Comparison of ENCODE assay signal across 9 cellular contexts in the genomic region with DNA sequence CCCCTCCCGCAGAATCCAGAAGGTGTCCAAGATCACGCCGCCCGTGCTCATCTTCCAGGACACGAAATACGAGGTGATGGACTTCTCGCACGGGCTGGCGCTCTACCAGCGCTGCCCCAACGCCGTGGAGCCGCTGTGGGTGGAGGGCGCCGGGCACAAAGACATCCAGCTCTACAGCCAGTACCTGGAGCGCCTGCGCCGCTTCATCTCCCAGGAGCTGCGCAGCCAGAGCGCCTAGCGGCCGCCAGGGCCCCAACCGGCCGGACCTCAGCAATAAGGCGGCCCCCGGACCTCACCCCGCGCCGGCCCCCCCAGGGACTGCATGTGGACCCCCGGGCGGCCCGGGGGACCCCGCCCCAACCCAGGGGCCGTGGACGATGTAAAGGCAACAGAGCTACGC. TPM values are rescaled to one million over a fixed set of nuclear protein-coding genes. Genes with fewer than 3 reads are reported as not detected.
"Had no signal": no experiment of that assay in that cellular context is flagged by ENCODE, and none has a peak within 500 bp of the region (broad histone marks: within the 10 kb centered on the region; RNA-seq: fewer than 3 reads in every experiment).

No MANE protein-coding gene starts in this region.

RNA-seq across cellular contexts. Expression of a gene that starts 50.5 kb away (rescaled TPM):
- total RNA-seq: hepatocyte, kidney, kidney epithelial cell, left colon, left lobe of liver, liver, lung, mesenteric fat pad, mesothelial cell of epicardium had no signal
- polyA plus RNA-seq: hepatocyte had no signal
